Comparison of ENCODE assay signal across 27 cellular contexts in genomic region chr15:42711746-42712145, GRCh38.
"Had no signal": no experiment of that assay in that cellular context is flagged by ENCODE, and none has a peak within 500 bp of the region (broad histone marks: within the 10 kb centered on the region; RNA-seq: fewer than 3 reads in every experiment).

No MANE protein-coding gene starts in this region.

- ATAC-seq: activated CD4-positive, CD25-positive, alpha-beta regulatory T cell treated with anti-CD3 and anti-CD28 coated beads, Interleukin-2, amount 50 U/mL, for 24 hours; activated CD8-positive, alpha-beta T cell treated with anti-CD3 and anti-CD28 coated beads for 36 hours; activated naive CD8-positive, alpha-beta T cell treated with anti-CD3 and anti-CD28 coated beads, Interleukin-2, amount 50 U/mL, for 24 hours; body of pancreas; effector memory CD8-positive, alpha-beta T cell; foreskin keratinocyte; gastrocnemius medialis; T-cell had no signal

- DNase-seq: activated B cell treated with CpG ODN at 0.5 μM for 24 hours; activated CD4-positive, alpha-beta T cell treated with anti-CD3 and anti-CD28 coated beads for 48 hours; activated CD4-positive, alpha-beta T cell treated with anti-CD3 and anti-CD28 coated beads, Interleukin-2, amount 50 U/mL, for 1 hour; activated CD4-positive, alpha-beta T cell treated with anti-CD3 and anti-CD28 coated beads, Interleukin-2, amount 50 U/mL, for 48 hours; activated CD8-positive, alpha-beta T cell treated with anti-CD3 and anti-CD28 coated beads for 36 hours; activated effector memory CD4-positive, alpha-beta T cell treated with anti-CD3 and anti-CD28 coated beads, Interleukin-2, amount 50 U/mL, for 16 hours; activated naive CD4-positive, alpha-beta T cell treated with anti-CD3 and anti-CD28 coated beads for 36 hours; activated naive CD8-positive, alpha-beta T cell treated with anti-CD3 and anti-CD28 coated beads for 36 hours; activated naive CD8-positive, alpha-beta T cell treated with anti-CD3 and anti-CD28 coated beads, Interleukin-2, amount 50 U/mL, for 24 hours; activated T-cell treated with anti-CD3 and anti-CD28 coated beads, Interleukin-2, amount 50 U/mL, for 48 hours; amygdala; aorta; central memory CD4-positive, alpha-beta T cell; cortex of kidney; dermis blood vessel endothelial cell; effector CD4-positive, alpha-beta T cell; effector memory CD8-positive, alpha-beta T cell; erythroblast; foreskin keratinocyte; gastrocnemius medialis; glutamatergic neuron; heart right ventricle; T-cell; T-helper 9 cell; WERI-Rb-1 had no signal
